In genomic region chr1:183477986-183478781, GRCh38 we compare ENCODE assay signal across 11 cellular contexts. TPM values are rescaled to one million over a fixed set of nuclear protein-coding genes. Genes with fewer than 3 reads are reported as not detected.
A peak's percentile ranks its signal among the peaks of the same experiment; 100 is the strongest.
DNase-seq lines count a peak whose midpoint lies in the region; ATAC-seq and TF ChIP-seq lines count a peak whose summit lies in the region.
"Had no signal": no experiment of that assay in that cellular context is flagged by ENCODE, and none has a peak within 500 bp of the region (broad histone marks: within the 10 kb centered on the region; RNA-seq: fewer than 3 reads in every experiment).

No MANE protein-coding gene starts in this region.

- no peaks in the 10 kb centered on the region for H3K27me3 Mint-ChIP-seq in activated CD8-positive, alpha-beta T cell treated with anti-CD3 and anti-CD28 coated beads, Interleukin-2, amount 10 ng/mL, durations not matched to agents 7 days and 5 days (ENCODE audit: low read depth)

- peak overlapping the region; percentile 68 for H3K4me3 Mint-ChIP-seq in activated CD8-positive, alpha-beta T cell treated with anti-CD3 and anti-CD28 coated beads, Interleukin-2, amount 10 ng/mL, durations not matched to agents 7 days and 5 days

- peaks cover 10% of the 10 kb centered on the region; the same call in 1 of the 2 replicates for H3F3A ChIP-seq in DOHH2 (ENCODE audit: control insufficient read depth, insufficient read depth)

- H3K9me3 Mint-ChIP-seq in activated CD8-positive, alpha-beta T cell treated with anti-CD3 and anti-CD28 coated beads, Interleukin-2, amount 10 ng/mL, durations not matched to agents 7 days and 5 days (ENCODE audit: insufficient read depth), result no peaks in the 10 kb centered on the region

- CTCF ChIA-PET in activated CD8-positive, alpha-beta T cell treated with anti-CD3 and anti-CD28 coated beads, Interleukin-2, amount 10 ng/mL, durations not matched to agents 7 days and 5 days (lab: Charles Lee), result interaction anchor here (1.1 to 1.7 kb wide), 6 partner anchors 9 to 207 kb away, joined by 3 to 4 read pairs (median 4); no protein-coding TSS in a partner anchor

- TF ChIP-seq CTCF in DOHH2 (IDR thresholded peaks at IDR 0.05; ENCODE audit: low read depth, low read length, poor library complexity, severe bottlenecking), result no peak

- H3K36me3 ChIP-seq in DOHH2 (ENCODE audit: control insufficient read depth, low read length), result peaks cover 73% of the 10 kb centered on the region

- ATAC-seq in GM19438 (IDR thresholded peaks at IDR 0.05; ENCODE audit: low read depth, unreplicated experiment), result peak; percentile 57
- ATAC-seq in HG03354 (IDR thresholded peaks at IDR 0.05; ENCODE audit: poor library complexity, severe bottlenecking, unreplicated experiment), result peak; percentile 62
- ATAC-seq in activated CD8-positive, alpha-beta T cell treated with anti-CD3 and anti-CD28 coated beads, Interleukin-2, amount 10 ng/mL, durations not matched to agents 7 days and 5 days, result peak; percentile 56
- ATAC-seq: esophagus mucosa, Panc1 had no signal

- no peaks in the 10 kb centered on the region for H3K9me2 ChIP-seq in DOHH2 (replicated peaks; ENCODE audit: control insufficient read depth, low read length)

- peak overlapping the region; percentile 56 for H3K4me3 ChIP-seq in DOHH2 (ENCODE audit: low read length)
- H3K4me3 ChIP-seq: mucosa of descending colon had no signal

- H3K27ac Mint-ChIP-seq in activated CD8-positive, alpha-beta T cell treated with anti-CD3 and anti-CD28 coated beads, Interleukin-2, amount 10 ng/mL, durations not matched to agents 7 days and 5 days, result peak overlapping the region; percentile 93

- H3K4me1 ChIP-seq in DOHH2 (ENCODE audit: control insufficient read depth, low read length), result peaks cover 92% of the 10 kb centered on the region

- POLR2A ChIA-PET in activated CD8-positive, alpha-beta T cell treated with anti-CD3 and anti-CD28 coated beads, Interleukin-2, amount 10 ng/mL, durations not matched to agents 7 days and 5 days (lab: Charles Lee), result interaction anchor here (0.9 to 1.1 kb wide), 3 partner anchors 10 to 155 kb away, joined by 3 to 4 read pairs (median 3); no protein-coding TSS in a partner anchor

- H4K20me1 ChIP-seq in DOHH2 (ENCODE audit: control insufficient read depth, insufficient read depth, low read depth, low read length), result peaks cover 68% of the 10 kb centered on the region

- no peak for DNase-seq in activated CD8-positive, alpha-beta T cell treated with anti-CD3 and anti-CD28 coated beads, Interleukin-2, amount 10 ng/mL, durations not matched to agents 7 days and 5 days
- DNase-seq in NCI-H748 (lab: John Stamatoyannopoulos, UW; ENCODE audit: unreplicated experiment) (no peak), NCI-H226 (no peak)
- DNase-seq in stimulated activated CD4-positive, alpha-beta T cell treated with anti-CD3 and anti-CD28 coated beads, Interleukin-4, amount 100 ng/mL, for 24 hours, result no peak
- DNase-seq in stimulated activated CD4-positive, alpha-beta T cell treated with anti-CD3 and anti-CD28 coated beads, Interleukin-12 subunit alpha, Interleukin-12 subunit beta, amount 100 ng/mL, for 4 hours, result no peak
- DNase-seq: mucosa of descending colon had no signal

- peak overlapping the region; percentile 65 for H3K27ac ChIP-seq in DOHH2 (ENCODE audit: low read depth, low read length)

- H3K27me3 ChIP-seq in DOHH2 (ENCODE audit: control insufficient read depth, low read length), result no peaks in the 10 kb centered on the region

- H3K79me2 ChIP-seq in DOHH2 (ENCODE audit: control insufficient read depth, low read length), result peaks cover 100% of the 10 kb centered on the region

- no peaks in the 10 kb centered on the region for H3K9me3 ChIP-seq in DOHH2 (ENCODE audit: control insufficient read depth, insufficient read depth, low read length)
- H3K9me3 ChIP-seq: mucosa of descending colon had no signal

- peak overlapping the region; percentile 71 for H3K4me2 ChIP-seq in DOHH2 (ENCODE audit: low read length)

- peaks cover 64% of the 10 kb centered on the region for H3K4me1 Mint-ChIP-seq in activated CD8-positive, alpha-beta T cell treated with anti-CD3 and anti-CD28 coated beads, Interleukin-2, amount 10 ng/mL, durations not matched to agents 7 days and 5 days (ENCODE audit: low read depth)

- peaks cover 41% of the 10 kb centered on the region for H3K36me3 Mint-ChIP-seq in activated CD8-positive, alpha-beta T cell treated with anti-CD3 and anti-CD28 coated beads, Interleukin-2, amount 10 ng/mL, durations not matched to agents 7 days and 5 days (ENCODE audit: low read depth)

RNA-seq across cellular contexts. Expression of gene SMG7, which starts 5.9 kb away (rescaled TPM):
- total RNA-seq in activated CD8-positive, alpha-beta T cell treated with anti-CD3 and anti-CD28 coated beads, Interleukin-2, amount 10 ng/mL, durations not matched to agents 7 days and 5 days, result 10 to 100 TPM; 80.8 to 88.6 TPM
